ENCODE assay signal across 8 cellular contexts in genomic region chr5:176388341-176389113, GRCh38. TPM values are rescaled to one million over a fixed set of nuclear protein-coding genes. Genes with fewer than 3 reads are reported as not detected.
DNase-seq lines count a peak whose midpoint lies in the region; ATAC-seq and TF ChIP-seq lines count a peak whose summit lies in the region.

Gene HIGD2A, plus strand, starts transcription at chr5:176388751. Its CDS starts 69 bp downstream, at chr5:176388820.
Gene NOP16, minus strand, starts transcription at chr5:176388598. Its CDS starts 59 bp downstream, at chr5:176388539.

- H3K27me3 ChIP-seq in esophagus (ENCODE audit: control insufficient read depth in 1 of 2, insufficient read depth in 2 of 2, low read length in 2 of 2) (no peaks in the 10 kb centered on the region), mucosa of stomach (ENCODE audit: control insufficient read depth, insufficient read depth, low read length) (no peaks in the 10 kb centered on the region)

- no peaks in the 10 kb centered on the region for H3K9me3 Mint-ChIP-seq in activated T-cell treated with anti-CD3 and anti-CD28 coated beads, Interleukin-2, amount 50 U/mL, for 24 hours

- peak within 1 kb of the TSS; percentile 99 to 100 for H3K27ac ChIP-seq in esophagus (ENCODE audit: low read depth in 2 of 2, low read length in 1 of 2)

- H3K4me3 ChIP-seq in esophagus (ENCODE audit: low read depth in 1 of 2, low read length in 2 of 2) (peak within 1 kb of the TSS; percentile 75 to 81), mucosa of stomach (ENCODE audit: low read length) (peak within 1 kb of the TSS; percentile 98)

- WGBS in esophagus, 2 donors, result 0% methylated on average over 59 of the region's 59 CpGs

- H3K9ac ChIP-seq in mucosa of stomach (ENCODE audit: low read length), result peak within 1 kb of the TSS; percentile 95

- H3K9me3 ChIP-seq in esophagus (ENCODE audit: control insufficient read depth in 2 of 2, insufficient read depth in 1 of 2, low read depth in 1 of 2, low read length in 1 of 2) (no peaks in the 10 kb centered on the region), mucosa of stomach (ENCODE audit: control insufficient read depth, low read length) (no peaks in the 10 kb centered on the region)

- peaks cover 95% of the 10 kb centered on the region for H3K36me3 Mint-ChIP-seq in activated T-cell treated with anti-CD3 and anti-CD28 coated beads, Interleukin-2, amount 50 U/mL, for 24 hours (ENCODE audit: low read depth)

- peaks cover 0 to 2% of the 10 kb centered on the region in 2 donors for H3K4me1 ChIP-seq in esophagus (ENCODE audit: control insufficient read depth in 2 of 2, insufficient read depth in 2 of 2, low read length in 1 of 2)
- peaks cover 13% of the 10 kb centered on the region for H3K4me1 ChIP-seq in mucosa of stomach (ENCODE audit: control insufficient read depth, insufficient read depth, low read length)

- DNase-seq in DMS153 treated with DMSO at 0.1 percent for 48 hours (lab: John Stamatoyannopoulos, UW; ENCODE audit: unreplicated experiment) (peak; percentile 89), KBM-7 (peak; percentile 98)
- peak; percentile 96 for DNase-seq in activated T-cell treated with anti-CD3 and anti-CD28 coated beads, Interleukin-2, amount 50 U/mL, for 24 hours
- DNase-seq in stimulated activated CD8-positive, alpha-beta memory T cell treated with anti-CD3 and anti-CD28 coated beads, Interleukin-7, amount 100 ng/mL, for 1 hour (ENCODE audit: low read depth in 2 of 2), result peak; percentile 96 to 99

- in situ Hi-C loops in KBM-7 (cut with MboI; ENCODE audit: low pct_unique_long_range_greater_than_20kb, low sequenced_read_pairs), result no loop called here

- peaks cover 4 to 39% of the 10 kb centered on the region in 2 donors for H3K36me3 ChIP-seq in esophagus (ENCODE audit: control insufficient read depth in 2 of 2, insufficient read depth in 2 of 2, low read length in 1 of 2)
- H3K36me3 ChIP-seq in mucosa of stomach (ENCODE audit: control insufficient read depth, insufficient read depth, low read length), result peaks cover 5% of the 10 kb centered on the region

- peaks cover 35% of the 10 kb centered on the region for H3K4me1 Mint-ChIP-seq in activated T-cell treated with anti-CD3 and anti-CD28 coated beads, Interleukin-2, amount 50 U/mL, for 24 hours (ENCODE audit: low read depth)

- peak within 1 kb of the TSS; percentile 100 for H3K27ac Mint-ChIP-seq in activated T-cell treated with anti-CD3 and anti-CD28 coated beads, Interleukin-2, amount 50 U/mL, for 24 hours

- H3K27me3 Mint-ChIP-seq in activated T-cell treated with anti-CD3 and anti-CD28 coated beads, Interleukin-2, amount 50 U/mL, for 24 hours, result no peaks in the 10 kb centered on the region

- peak; percentile 86 for ATAC-seq in GM21717 (IDR thresholded peaks at IDR 0.05; ENCODE audit: unreplicated experiment)

- H3K4me3 Mint-ChIP-seq in activated T-cell treated with anti-CD3 and anti-CD28 coated beads, Interleukin-2, amount 50 U/mL, for 24 hours, result peak within 1 kb of the TSS; percentile 98

TF ChIP-seq in PFSK-1, 5 proteins besides CTCF, POLR2A, EP300 and RAD21:
- peak; percentile 93 for TF ChIP-seq SIN3A (IDR thresholded peaks at IDR 0.05; ENCODE audit: borderline replicate concordance, insufficient read depth, low read length)
- peak; percentile 73; the same call in 1 of the 2 replicates for TF ChIP-seq TAF1 (IDR thresholded peaks at IDR 0.05; ENCODE audit: borderline replicate concordance, insufficient read depth, low read length)
- peak; percentile 52 for TF ChIP-seq POLR2AphosphoS5 (IDR thresholded peaks at IDR 0.05; ENCODE audit: low read depth, low read length)
- no peak for TF ChIP-seq REST (IDR thresholded peaks at IDR 0.05; ENCODE audit: insufficient read depth in 1 of 2, low read depth in 2 of 2, low read length in 2 of 2)
- TF ChIP-seq FOXP2 (optimal IDR thresholded peaks at IDR 0.05; ENCODE audit: borderline replicate concordance, extremely low read depth, extremely low read length, insufficient read depth), result no peak

RNA-seq across cellular contexts. Expression of gene HIGD2A, which starts in this region (rescaled TPM):
- polyA plus RNA-seq in PFSK-1 (2012; ENCODE audit: insufficient read length, low read depth), result 156 TPM
- 100 to 1,000 TPM; 151 to 163 TPM for polyA plus RNA-seq in esophagus

RNA-seq across cellular contexts. Expression of gene NOP16, which starts in this region (rescaled TPM):
- polyA plus RNA-seq in PFSK-1 (2012; ENCODE audit: insufficient read length, low read depth), result 190 TPM
- 10 to 100 TPM; 50.6 to 70.3 TPM for polyA plus RNA-seq in esophagus

Comparison
In these comparisons a context has a peak if more than half of its experiments do, and no peak if none do; other contexts are left out.
1. Peak in every context shown above with its lines: DNase-seq, ATAC-seq, H3K4me3 ChIP-seq and H3K27ac ChIP-seq.